16 cellular contexts compared by ENCODE assay signal in the genomic region with DNA sequence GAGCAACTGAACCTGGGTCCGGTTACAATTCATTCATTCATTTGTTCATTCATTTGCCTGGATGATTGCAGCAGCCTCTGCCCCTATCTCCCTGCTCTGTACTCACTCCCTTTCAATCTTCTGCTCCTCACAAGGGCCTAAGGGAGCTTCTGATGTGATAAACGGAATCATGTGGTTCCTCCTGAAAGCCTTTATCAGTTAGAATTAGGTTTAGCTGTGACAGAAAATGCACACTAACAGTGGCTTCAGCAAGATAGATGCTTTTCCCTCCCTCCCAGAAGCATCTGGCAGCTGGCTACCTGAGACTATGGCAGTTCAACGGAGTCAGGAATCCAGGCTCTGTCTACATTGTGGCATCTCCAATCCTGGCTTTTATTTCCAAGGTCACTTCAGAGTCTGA.
DNase-seq lines count a peak whose midpoint lies in the region; ATAC-seq and TF ChIP-seq lines count a peak whose summit lies in the region.
"Had no signal": no experiment of that assay in that cellular context is flagged by ENCODE, and none has a peak within 500 bp of the region (broad histone marks: within the 10 kb centered on the region; RNA-seq: fewer than 3 reads in every experiment).

No MANE protein-coding gene starts in this region.

- DNase-seq in BE2C = peak; percentile 32
- DNase-seq in SK-N-DZ (ENCODE audit: low spot score) = peak; percentile 81
- DNase-seq in left kidney (ENCODE audit: low read depth, low spot score) = peak; percentile 42
- DNase-seq in psoas muscle = no peak
- DNase-seq in glomerular visceral epithelial cell (ENCODE audit: extremely low spot score) = no peak
- DNase-seq in dermis blood vessel endothelial cell = no peak
- DNase-seq: CD4-positive, CD25-positive, alpha-beta regulatory T cell; COR-L47; NCI-H1417; NCI-H187 treated with DMSO at 0.1 percent for 48 hours; NCI-H2227 treated with DMSO at 0.1 percent for 48 hours; NCI-H510A treated with DMSO at 0.1 percent for 48 hours; NCI-H774; SHP77 had no signal

- H3K27me3 ChIP-seq in BE2C = no peaks in the 10 kb centered on the region
- H3K27me3 ChIP-seq in parathyroid adenoma (ENCODE audit: control insufficient read depth, insufficient read depth, low read length) = no peaks in the 10 kb centered on the region
- H3K27me3 ChIP-seq in psoas muscle (ENCODE audit: insufficient read depth in 3 of 3, low read length in 2 of 3) = peaks cover 0 to 19% (median 0%) of the 10 kb centered on the region in 3 donors

- 84 to 86% (median 84%) methylated on average over 3 of the region's 3 CpGs for WGBS in psoas muscle, 3 donors

- peak overlapping the region; percentile 7 for H3K4me2 ChIP-seq in parathyroid adenoma (ENCODE audit: low read length)

- peak overlapping the region; percentile 98 for H2AFZ ChIP-seq in parathyroid adenoma

- H3K27ac ChIP-seq in parathyroid adenoma = peak overlapping the region; percentile 86
- H3K27ac ChIP-seq in psoas muscle = no peak overlapping the region

- H3K79me2 ChIP-seq in parathyroid adenoma = no peaks in the 10 kb centered on the region

- no peaks in the 10 kb centered on the region for H3K9me3 ChIP-seq in BE2C
- H3K9me3 ChIP-seq in parathyroid adenoma (ENCODE audit: control insufficient read depth, low read length) = no peaks in the 10 kb centered on the region
- H3K9me3 ChIP-seq in psoas muscle = no peaks in the 10 kb centered on the region
- H3K9me3 ChIP-seq: HAP-1 had no signal

- H3K4me1 ChIP-seq in BE2C = peaks cover 50% of the 10 kb centered on the region
- peaks cover 40% of the 10 kb centered on the region for H3K4me1 ChIP-seq in parathyroid adenoma
- no peaks in the 10 kb centered on the region for H3K4me1 ChIP-seq in psoas muscle

- intact Hi-C loops in psoas muscle (cut with DNase I) = no loop called here

- no peaks in the 10 kb centered on the region for H3K36me3 ChIP-seq in BE2C
- no peaks in the 10 kb centered on the region for H3K36me3 ChIP-seq in parathyroid adenoma (ENCODE audit: control insufficient read depth, insufficient read depth, low read length)
- no peaks in the 10 kb centered on the region for H3K36me3 ChIP-seq in psoas muscle (ENCODE audit: insufficient read depth in 1 of 2, low read depth in 1 of 2)
- H3K36me3 ChIP-seq: HAP-1 had no signal

- H3K4me3 ChIP-seq in BE2C (ENCODE audit: low read depth, low read length) = no peak overlapping the region
- H3K4me3 ChIP-seq in parathyroid adenoma (ENCODE audit: low read depth, low read length) = no peak overlapping the region
- no peak overlapping the region for H3K4me3 ChIP-seq in psoas muscle
- H3K4me3 ChIP-seq: HAP-1 had no signal

- no peak for TF ChIP-seq CTCF in BE2C (IDR thresholded peaks at IDR 0.05; ENCODE audit: low read depth, low read length)
- TF ChIP-seq CTCF in parathyroid adenoma (IDR thresholded peaks at IDR 0.05) = no peak
- no peak for TF ChIP-seq CTCF in psoas muscle (IDR thresholded peaks at IDR 0.05)

- H3K9ac ChIP-seq in parathyroid adenoma = no peak overlapping the region

- ATAC-seq in psoas muscle = no peak

Comparison
In these comparisons a context has a peak if more than half of its experiments do, and no peak if none do; other contexts are left out.
1. DNase-seq: peak in BE2C (single experiment), SK-N-DZ (single experiment) and left kidney (single experiment); none in psoas muscle (0 of 2), glomerular visceral epithelial cell (single experiment) and dermis blood vessel endothelial cell (single experiment).